In genomic region chr17:69492410-69493071, GRCh38 we compare ENCODE assay signal across 12 cellular contexts.
A peak's percentile ranks its signal among the peaks of the same experiment; 100 is the strongest.
DNase-seq lines count a peak whose midpoint lies in the region; ATAC-seq lines count a peak whose summit lies in the region.
"Had no signal": no experiment of that assay in that cellular context is flagged by ENCODE, and none has a peak within 500 bp of the region (broad histone marks: within the 10 kb centered on the region; RNA-seq: fewer than 3 reads in every experiment).

No MANE protein-coding gene starts in this region.

- no peak overlapping the region for H3K27ac Mint-ChIP-seq in stimulated activated memory B cell treated with anti-CD40 and anti-IgM and Interleukin-4, amounts not matched to agents 10 μg/mL and 1 μg/mL and 100 μg/mL, for 72 hours

- no peak for ATAC-seq in stimulated activated memory B cell treated with anti-CD40 and anti-IgM and Interleukin-4, amounts not matched to agents 10 μg/mL and 1 μg/mL and 100 μg/mL, for 72 hours
- ATAC-seq in HG03571 (IDR thresholded peaks at IDR 0.05; ENCODE audit: unreplicated experiment) = no peak
- ATAC-seq in HG02973 (IDR thresholded peaks at IDR 0.05; ENCODE audit: unreplicated experiment) = no peak
- ATAC-seq: activated CD4-positive, CD25-positive, alpha-beta regulatory T cell treated with anti-CD3 and anti-CD28 coated beads, Interleukin-2, amount 50 U/mL, for 24 hours; left lobe of liver had no signal

- no peak overlapping the region for H3K4me3 Mint-ChIP-seq in stimulated activated memory B cell treated with anti-CD40 and anti-IgM and Interleukin-4, amounts not matched to agents 10 μg/mL and 1 μg/mL and 100 μg/mL, for 72 hours

- H3K36me3 Mint-ChIP-seq in stimulated activated memory B cell treated with anti-CD40 and anti-IgM and Interleukin-4, amounts not matched to agents 10 μg/mL and 1 μg/mL and 100 μg/mL, for 72 hours = peaks cover 13% of the 10 kb centered on the region

- peaks cover 10% of the 10 kb centered on the region for H3K4me1 Mint-ChIP-seq in stimulated activated memory B cell treated with anti-CD40 and anti-IgM and Interleukin-4, amounts not matched to agents 10 μg/mL and 1 μg/mL and 100 μg/mL, for 72 hours

- H3K27me3 Mint-ChIP-seq in stimulated activated memory B cell treated with anti-CD40 and anti-IgM and Interleukin-4, amounts not matched to agents 10 μg/mL and 1 μg/mL and 100 μg/mL, for 72 hours = no peaks in the 10 kb centered on the region

- DNase-seq in AG20443 (ENCODE audit: low spot score) = peak; percentile 92
- peak; percentile 53 for DNase-seq in LHCN-M2 (ENCODE audit: low read depth)
- DNase-seq in cerebellar cortex (ENCODE audit: low spot score) = peak; percentile 22
- peak; percentile 70 for DNase-seq in kidney tubule cell (ENCODE audit: low spot score)
- no peak for DNase-seq in DMS153 (lab: John Stamatoyannopoulos, UW)
- DNase-seq: activated gamma-delta T cell, NCI-H1417 treated with DMSO at 0.1 percent for 48 hours had no signal

- H3K9me3 Mint-ChIP-seq in stimulated activated memory B cell treated with anti-CD40 and anti-IgM and Interleukin-4, amounts not matched to agents 10 μg/mL and 1 μg/mL and 100 μg/mL, for 72 hours = peaks cover 4% of the 10 kb centered on the region
